Comparison of ENCODE assay signal across 20 cellular contexts in genomic region chr20:25509084-25509483, GRCh38.
A peak's percentile ranks its signal among the peaks of the same experiment; 100 is the strongest.
DNase-seq lines count a peak whose midpoint lies in the region; ATAC-seq, FAIRE-seq and TF ChIP-seq lines count a peak whose summit lies in the region.
"Had no signal": no experiment of that assay in that cellular context is flagged by ENCODE, and none has a peak within 500 bp of the region (broad histone marks: within the 10 kb centered on the region; RNA-seq: fewer than 3 reads in every experiment).

No MANE protein-coding gene starts in this region.

- H4K20me1 ChIP-seq in H1 (replicated peaks in 1 of 2; ENCODE audit: control insufficient read depth in 1 of 2, insufficient read depth in 2 of 2, low read length in 2 of 2): peaks cover 3 to 9% of the 10 kb centered on the region in 2 experiments
- no peaks in the 10 kb centered on the region for H4K20me1 ChIP-seq in smooth muscle cell (ENCODE audit: low read depth)
- no peaks in the 10 kb centered on the region for H4K20me1 ChIP-seq in Karpas-422 (ENCODE audit: insufficient read depth, low read depth, low read length)

- no peak overlapping the region for H4K91ac ChIP-seq in H1 (replicated peaks; ENCODE audit: insufficient read length, low read length)
- no peak overlapping the region for H4K91ac ChIP-seq in mesenchymal stem cell (ENCODE audit: low read length)

- H4K8ac ChIP-seq in H1 (ENCODE audit: extremely low read depth, insufficient read depth, low read length) (no peak overlapping the region; the same call in 1 of the 2 replicates), mesenchymal stem cell (ENCODE audit: low read length) (no peak overlapping the region)

- DNase-seq in activated CD4-positive, alpha-beta T cell treated with anti-CD3 and anti-CD28 coated beads, Interleukin-2, amount 10 ng/mL, durations not matched to agents 7 days and 5 days: no peak
- no peak for DNase-seq in activated CD4-positive, alpha-beta T cell treated with anti-CD3 and anti-CD28 coated beads, Interleukin-2, amount 50 U/mL, for 4 hours
- DNase-seq in H1 (ENCODE audit: low read depth in 1 of 2, low spot score in 2 of 2): no peak
- DNase-seq in mesenchymal stem cell: no peak
- DNase-seq in smooth muscle cell (lab: John Stamatoyannopoulos, UW; ENCODE audit: unreplicated experiment): no peak
- no peak for DNase-seq in NOMO-1 (lab: John Stamatoyannopoulos, UW; ENCODE audit: unreplicated experiment in 2 of 2)
- DNase-seq in Karpas-422: no peak
- DNase-seq: BE2C; CD4-positive, CD25-positive, alpha-beta regulatory T cell; DMS153; GDM1; GM23248; HCEC 1CT; NCI-H1694 treated with DMSO at 0.1 percent for 48 hours; NCI-H510A; NCI-H748 treated with DMSO at 0.1 percent for 48 hours; SHP77 had no signal

- no peak overlapping the region for H4K5ac ChIP-seq in H1 (ENCODE audit: insufficient read length, low read depth, low read length)

- FAIRE-seq in H1 (lab: Jason Lieb, UNC): no peak
- FAIRE-seq: K562 had no signal

- no peaks in the 10 kb centered on the region for H3K23me2 ChIP-seq in H1 (ENCODE audit: low read depth, low read length)

- peak overlapping the region; percentile 20 for H3K27ac Mint-ChIP-seq in activated CD4-positive, alpha-beta T cell treated with anti-CD3 and anti-CD28 coated beads, Interleukin-2, amount 10 ng/mL, durations not matched to agents 7 days and 5 days
- H3K27ac Mint-ChIP-seq: CD4-positive, CD25-positive, alpha-beta regulatory T cell had no signal

- H3K9me3 ChIP-seq in H1 (ENCODE audit: insufficient read depth in 2 of 2, low read depth in 1 of 2, low read length in 1 of 2): 0 out of 4 replicates have a peak, but pooled peaks cover 0 to under 1% of the 10 kb centered on the region in 2 experiments
- peaks cover 5% of the 10 kb centered on the region for H3K9me3 ChIP-seq in mesenchymal stem cell (ENCODE audit: control insufficient read depth, low read length)
- H3K9me3 ChIP-seq in smooth muscle cell (replicated peaks; ENCODE audit: low read depth): no peaks in the 10 kb centered on the region
- peaks cover 2% of the 10 kb centered on the region for H3K9me3 ChIP-seq in Karpas-422 (ENCODE audit: low read length)
- H3K9me3 ChIP-seq: BE2C had no signal

- H3K18ac ChIP-seq in H1 (ENCODE audit: extremely low read depth, low read length): no peak overlapping the region
- no peak overlapping the region for H3K18ac ChIP-seq in mesenchymal stem cell (ENCODE audit: low read depth in 1 of 2, low read length in 2 of 2)

- H3K9me2 ChIP-seq in Karpas-422 (replicated peaks; ENCODE audit: insufficient read depth, low read length): no peaks in the 10 kb centered on the region

- H3K9ac ChIP-seq in H1 (replicated peaks in 1 of 4; ENCODE audit: extremely low read depth in 1 of 4, low read depth in 3 of 4, low read length in 3 of 4) (no peak overlapping the region), mesenchymal stem cell (ENCODE audit: low read length) (no peak overlapping the region), smooth muscle cell (ENCODE audit: low read depth) (no peak overlapping the region), Karpas-422 (ENCODE audit: low read length) (no peak overlapping the region)
- H3K9ac ChIP-seq: GM23248 had no signal

- H3K4ac ChIP-seq in H1 (replicated peaks; ENCODE audit: insufficient read length, low read depth, low read length): no peak overlapping the region
- H3K4ac ChIP-seq in mesenchymal stem cell (ENCODE audit: low read depth in 1 of 2, low read length in 2 of 2): no peak overlapping the region

- POLR2A ChIA-PET in activated CD4-positive, alpha-beta T cell treated with anti-CD3 and anti-CD28 coated beads, Interleukin-2, amount 10 ng/mL, durations not matched to agents 7 days and 5 days (lab: Charles Lee): no interaction called here
- POLR2A ChIA-PET in H1 (lab: Charles Lee; ENCODE audit: partially characterized antibody): interaction anchor here (1.3 kb wide), 1 partner anchor 25 kb away, joined by 3 read pairs; no protein-coding TSS in a partner anchor

- H3K27ac ChIP-seq in H1 (ENCODE audit: low read depth, low read length): no peak overlapping the region
- H3K27ac ChIP-seq in mesenchymal stem cell (ENCODE audit: low read length, poor library complexity, severe bottlenecking): no peak overlapping the region
- peak overlapping the region; percentile 73 for H3K27ac ChIP-seq in smooth muscle cell (ENCODE audit: low read depth)
- no peak overlapping the region for H3K27ac ChIP-seq in Karpas-422 (ENCODE audit: low read length)
- H3K27ac ChIP-seq: 22Rv1 had no signal

- H3K4me2 ChIP-seq in H1 (ENCODE audit: insufficient read depth in 1 of 2, low read depth in 2 of 2, low read length in 2 of 2) (no peak overlapping the region), mesenchymal stem cell (ENCODE audit: low read length, poor library complexity, severe bottlenecking) (no peak overlapping the region), smooth muscle cell (no peak overlapping the region), Karpas-422 (ENCODE audit: low read depth, low read length, poor library complexity, severe bottlenecking) (no peak overlapping the region)

- no peaks in the 10 kb centered on the region for H3K79me2 ChIP-seq in H1 (ENCODE audit: control insufficient read depth in 1 of 2, insufficient read depth in 2 of 2, low read length in 2 of 2)
- H3K79me2 ChIP-seq in smooth muscle cell (ENCODE audit: low read depth): no peaks in the 10 kb centered on the region
- no peaks in the 10 kb centered on the region for H3K79me2 ChIP-seq in Karpas-422 (ENCODE audit: low read length)

- H3K27me3 Mint-ChIP-seq in activated CD4-positive, alpha-beta T cell treated with anti-CD3 and anti-CD28 coated beads, Interleukin-2, amount 10 ng/mL, durations not matched to agents 7 days and 5 days: no peaks in the 10 kb centered on the region

- peaks cover 0 to 47% (median 38%) of the 10 kb centered on the region in 4 experiments; a peak in 6 of 8 replicates for H3K36me3 ChIP-seq in H1 (ENCODE audit: control insufficient read depth in 2 of 4, insufficient read depth in 4 of 4, low read length in 3 of 4)
- H3K36me3 ChIP-seq in mesenchymal stem cell (ENCODE audit: control insufficient read depth in 1 of 2, insufficient read depth in 2 of 2, low read depth in 1 of 2, low read length in 2 of 2): peaks cover 61 to 77% of the 10 kb centered on the region in 2 experiments
- peaks cover under 1% of the 10 kb centered on the region for H3K36me3 ChIP-seq in smooth muscle cell (ENCODE audit: low read depth)
- H3K36me3 ChIP-seq in Karpas-422 (ENCODE audit: insufficient read depth, low read length): no peaks in the 10 kb centered on the region
- H3K36me3 ChIP-seq: BE2C had no signal

- H3F3A ChIP-seq in smooth muscle cell (ENCODE audit: low read depth): no peaks in the 10 kb centered on the region

- H2AFZ ChIP-seq in H1 (ENCODE audit: low read length) (no peak overlapping the region), mesenchymal stem cell (ENCODE audit: low read depth, low read length) (no peak overlapping the region), smooth muscle cell (ENCODE audit: low read depth) (no peak overlapping the region), Karpas-422 (ENCODE audit: low read length) (no peak overlapping the region)
- H2AFZ ChIP-seq: GM23248 had no signal

- H2BK12ac ChIP-seq in H1 (ENCODE audit: low read depth, low read length): no peak overlapping the region
- no peak overlapping the region for H2BK12ac ChIP-seq in mesenchymal stem cell (ENCODE audit: low read length in 2 of 2)

- H3K79me1 ChIP-seq in H1 (ENCODE audit: low read depth, low read length): no peaks in the 10 kb centered on the region; the same call in 1 of the 2 replicates
- peaks cover 6% of the 10 kb centered on the region for H3K79me1 ChIP-seq in mesenchymal stem cell (replicated peaks; ENCODE audit: low read length, poor library complexity, severe bottlenecking)

- H3K4me3 Mint-ChIP-seq in activated CD4-positive, alpha-beta T cell treated with anti-CD3 and anti-CD28 coated beads, Interleukin-2, amount 10 ng/mL, durations not matched to agents 7 days and 5 days: no peak overlapping the region
- H3K4me3 Mint-ChIP-seq: CD4-positive, CD25-positive, alpha-beta regulatory T cell had no signal

- no peak for TF ChIP-seq RAD21 in H1 (IDR thresholded peaks at IDR 0.05 in 1 of 2, conservative IDR thresholded peaks at IDR 0.05 in 1 of 2; ENCODE audit: low read depth in 2 of 2, low read length in 2 of 2)

- TF ChIP-seq CTCF in H1 (IDR thresholded peaks at IDR 0.05; ENCODE audit: control extremely low read depth in 1 of 3, insufficient read depth in 1 of 3, low read depth in 1 of 3, low read length in 3 of 3): no peak
- no peak for TF ChIP-seq CTCF in smooth muscle cell (IDR thresholded peaks at IDR 0.05; ENCODE audit: borderline replicate concordance, insufficient read depth, poor library complexity, severe bottlenecking)

- no peak overlapping the region for H2BK20ac ChIP-seq in H1 (ENCODE audit: low read length)

- no peak for TF ChIP-seq POLR2A in H1 (IDR thresholded peaks at IDR 0.05; ENCODE audit: control extremely low read depth in 1 of 2, low read depth in 2 of 2, low read length in 2 of 2)

- ATAC-seq in GM19351 (IDR thresholded peaks at IDR 0.05; ENCODE audit: unreplicated experiment): no peak
- ATAC-seq: K562 had no signal

- peaks cover 12% of the 10 kb centered on the region for H3K36me3 Mint-ChIP-seq in activated CD4-positive, alpha-beta T cell treated with anti-CD3 and anti-CD28 coated beads, Interleukin-2, amount 10 ng/mL, durations not matched to agents 7 days and 5 days (ENCODE audit: low read depth)

- H3K23ac ChIP-seq in H1 (ENCODE audit: insufficient read length): no peak overlapping the region
- H3K23ac ChIP-seq in mesenchymal stem cell (ENCODE audit: low read length in 2 of 2): no peak overlapping the region

- H3K4me1 Mint-ChIP-seq in activated CD4-positive, alpha-beta T cell treated with anti-CD3 and anti-CD28 coated beads, Interleukin-2, amount 10 ng/mL, durations not matched to agents 7 days and 5 days: no peaks in the 10 kb centered on the region
- H3K4me1 Mint-ChIP-seq: CD4-positive, CD25-positive, alpha-beta regulatory T cell had no signal

- peaks cover 11% of the 10 kb centered on the region for H3K9me3 Mint-ChIP-seq in activated CD4-positive, alpha-beta T cell treated with anti-CD3 and anti-CD28 coated beads, Interleukin-2, amount 10 ng/mL, durations not matched to agents 7 days and 5 days

- H2BK5ac ChIP-seq in H1 (ENCODE audit: low read depth, low read length) (0 out of 2 replicates have a peak overlapping the region, but pooled peaks have one; percentile 44), mesenchymal stem cell (ENCODE audit: low read depth, low read length, poor library complexity, severe bottlenecking) (no peak overlapping the region)

- no peak overlapping the region for H3K56ac ChIP-seq in H1 (replicated peaks; ENCODE audit: insufficient read length, low read depth, low read length)

- H3K27me3 ChIP-seq in H1 (replicated peaks in 1 of 4; ENCODE audit: control insufficient read depth in 3 of 4, extremely low read depth in 1 of 4, insufficient read depth in 3 of 4, low read length in 3 of 4): no peaks in the 10 kb centered on the region
- no peaks in the 10 kb centered on the region for H3K27me3 ChIP-seq in mesenchymal stem cell (ENCODE audit: control insufficient read depth in 1 of 2, insufficient read depth in 1 of 2, low read length in 2 of 2)
- no peaks in the 10 kb centered on the region for H3K27me3 ChIP-seq in smooth muscle cell (ENCODE audit: low read depth)
- H3K27me3 ChIP-seq in Karpas-422 (ENCODE audit: low read length): no peaks in the 10 kb centered on the region
- H3K27me3 ChIP-seq: BE2C had no signal

- H2BK120ac ChIP-seq in H1 (replicated peaks; ENCODE audit: low read depth, low read length): no peak overlapping the region
- no peak overlapping the region for H2BK120ac ChIP-seq in mesenchymal stem cell (ENCODE audit: low read depth, low read length)

- H3K14ac ChIP-seq in H1 (ENCODE audit: insufficient read length) (no peak overlapping the region), mesenchymal stem cell (ENCODE audit: low read length in 2 of 2) (no peak overlapping the region)

- H3K4me3 ChIP-seq in H1 (ENCODE audit: extremely low read depth in 1 of 4, insufficient read depth in 2 of 4, low read depth in 3 of 4, low read length in 4 of 4) (no peak overlapping the region), mesenchymal stem cell (ENCODE audit: insufficient read depth in 1 of 2, low read depth in 1 of 2, low read length in 2 of 2) (no peak overlapping the region), smooth muscle cell (no peak overlapping the region), Karpas-422 (ENCODE audit: low read length) (no peak overlapping the region)
- H3K4me3 ChIP-seq: GM23248, K562 had no signal

- CTCF ChIA-PET in activated CD4-positive, alpha-beta T cell treated with anti-CD3 and anti-CD28 coated beads, Interleukin-2, amount 10 ng/mL, durations not matched to agents 7 days and 5 days (lab: Charles Lee): no interaction called here
- CTCF ChIA-PET in H1 (lab: Charles Lee; ENCODE audit: partially characterized antibody): interaction anchor here (0.6 to 1.8 kb wide), 12 partner anchors 9 to 187 kb away, joined by 3 to 6 read pairs (median 3); no protein-coding TSS in a partner anchor

- no peak overlapping the region for H2BK15ac ChIP-seq in H1 (ENCODE audit: low read length)
- H2BK15ac ChIP-seq in mesenchymal stem cell (ENCODE audit: low read depth, poor library complexity, severe bottlenecking): no peak overlapping the region

- no peak for TF ChIP-seq EP300 in H1 (IDR thresholded peaks at IDR 0.05; ENCODE audit: borderline replicate concordance in 1 of 2, low read depth in 2 of 2, low read length in 2 of 2)

- no peaks in the 10 kb centered on the region for H3K4me1 ChIP-seq in H1 (replicated peaks in 1 of 4; ENCODE audit: control insufficient read depth in 3 of 4, insufficient read depth in 4 of 4, low read length in 3 of 4)
- peaks cover 24% of the 10 kb centered on the region for H3K4me1 ChIP-seq in mesenchymal stem cell (ENCODE audit: control insufficient read depth, insufficient read depth, low read depth, low read length)
- no peaks in the 10 kb centered on the region for H3K4me1 ChIP-seq in smooth muscle cell (ENCODE audit: low read depth)
- no peaks in the 10 kb centered on the region for H3K4me1 ChIP-seq in Karpas-422 (ENCODE audit: low read length)
- H3K4me1 ChIP-seq: BE2C had no signal

- H2AK5ac ChIP-seq in H1 (ENCODE audit: low read depth, low read length) (no peak overlapping the region), mesenchymal stem cell (ENCODE audit: low read length, severe bottlenecking) (peak overlapping the region; percentile 5)

- WGBS in H1 (ENCODE audit: extremely low coverage in 1 of 2, insufficient coverage in 1 of 2, insufficient read length in 1 of 2, insufficient replicate concordance in 2 of 2, low coverage in 1 of 2, low lambda C conversion rate in 2 of 2, missing lambda C conversion rate in 1 of 2), 2 experiments: 100% methylated on average over 5 of the region's 5 CpGs; no CpG with 5 or more reads in 1 of the 2 experiments
- WGBS in mesenchymal stem cell: 100% methylated on average over 5 of the region's 5 CpGs
- 99% methylated on average over 5 of the region's 5 CpGs for WGBS in smooth muscle cell (ENCODE audit: low lambda C conversion rate)
